In the genomic region with DNA sequence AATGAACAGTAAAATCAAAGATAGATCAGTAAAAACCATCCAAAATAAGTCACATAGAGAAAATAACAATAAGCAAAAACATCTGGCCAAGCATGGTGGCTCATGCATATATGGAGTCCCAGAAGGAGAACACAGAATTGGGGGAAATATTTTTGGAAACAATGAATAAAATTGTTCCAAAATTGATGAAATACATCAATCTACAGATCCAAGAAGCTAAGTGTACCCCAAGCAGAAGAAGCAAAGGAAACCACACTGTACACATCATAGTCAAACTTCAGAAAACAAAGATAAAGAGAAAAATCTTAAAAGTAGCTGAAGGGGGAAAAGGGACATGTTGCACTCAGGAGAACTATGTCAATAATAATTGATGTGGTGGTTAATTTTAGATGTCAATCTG, we compare ENCODE assay signal across 3 cellular contexts.
"Had no signal": no experiment of that assay in that cellular context is flagged by ENCODE, and none has a peak within 500 bp of the region (broad histone marks: within the 10 kb centered on the region; RNA-seq: fewer than 3 reads in every experiment).

No MANE protein-coding gene starts in this region.

- H3K4me3 ChIP-seq: GM12878 had no signal

- DNase-seq: GDM1, GF-D8 had no signal
